In genomic region chr5:78659714-78660113, GRCh38 we compare ENCODE assay signal across 16 cellular contexts. TPM values are rescaled to one million over a fixed set of nuclear protein-coding genes. Genes with fewer than 3 reads are reported as not detected.
DNase-seq lines count a peak whose midpoint lies in the region; ATAC-seq and TF ChIP-seq lines count a peak whose summit lies in the region.
"Had no signal": no experiment of that assay in that cellular context is flagged by ENCODE, and none has a peak within 500 bp of the region (broad histone marks: within the 10 kb centered on the region; RNA-seq: fewer than 3 reads in every experiment).

No MANE protein-coding gene starts in this region.

- no peak overlapping the region for H3K9ac ChIP-seq in liver (ENCODE audit: low read depth in 1 of 2, low read length in 2 of 2)

- peak; percentile 63 for DNase-seq in A172 (ENCODE audit: low spot score)
- DNase-seq in NCI-H226, result peak; percentile 95
- peak; percentile 50 to 75 (median 54) for DNase-seq in body of pancreas
- DNase-seq in middle frontal gyrus (ENCODE audit: extremely low spot score, low spot score), result no peak
- no peak for DNase-seq in NCI-H1694 (lab: John Stamatoyannopoulos, UW)
- DNase-seq in activated naive CD4-positive, alpha-beta T cell treated with Interleukin-2 at 50 U/mL for 16 hours, result no peak
- DNase-seq: activated B cell treated with CpG ODN at 0.5 μM for 24 hours; activated naive CD8-positive, alpha-beta T cell treated with anti-CD3 and anti-CD28 coated beads, Interleukin-2, amount 50 U/mL, for 24 hours; mammary epithelial cell; NCI-H1436; stimulated activated CD4-positive, alpha-beta T cell treated with anti-CD3 and anti-CD28 coated beads, Interleukin-15, amount 100 ng/mL, for 24 hours; upper lobe of left lung had no signal

- no peak for TF ChIP-seq RAD21 in liver (IDR thresholded peaks at IDR 0.05)

- H3K4me3 ChIP-seq in body of pancreas (no peak overlapping the region), liver (ENCODE audit: low read depth in 1 of 3, low read length in 3 of 3) (no peak overlapping the region)
- H3K4me3 ChIP-seq: gastroesophageal sphincter, upper lobe of left lung had no signal

- intact Hi-C loops in body of pancreas (cut with DNase I), result no loop called here

- H3K9me3 ChIP-seq in body of pancreas (no peaks in the 10 kb centered on the region), liver (ENCODE audit: control insufficient read depth in 4 of 4, low read length in 3 of 4) (no peaks in the 10 kb centered on the region)
- H3K9me3 ChIP-seq: gastroesophageal sphincter, upper lobe of left lung had no signal

- H3K27me3 ChIP-seq in body of pancreas, result no peaks in the 10 kb centered on the region
- no peaks in the 10 kb centered on the region for H3K27me3 ChIP-seq in liver (ENCODE audit: control insufficient read depth in 4 of 4, insufficient read depth in 4 of 4, low read length in 3 of 4)
- H3K27me3 ChIP-seq: gastroesophageal sphincter, upper lobe of left lung had no signal

- TF ChIP-seq CTCF in body of pancreas (IDR thresholded peaks at IDR 0.05), result no peak
- no peak for TF ChIP-seq CTCF in liver (IDR thresholded peaks at IDR 0.05; ENCODE audit: low read depth, low read length, missing input control)

- TF ChIP-seq POLR2A in body of pancreas (IDR thresholded peaks at IDR 0.05), result no peak

- no peak overlapping the region for H3K27ac ChIP-seq in body of pancreas
- no peak overlapping the region for H3K27ac ChIP-seq in liver (ENCODE audit: low read depth in 1 of 2, low read length in 2 of 2)
- H3K27ac ChIP-seq: upper lobe of left lung had no signal

- H3K36me3 ChIP-seq in body of pancreas (replicated peaks in 1 of 2; ENCODE audit: insufficient read depth in 1 of 2, low read depth in 2 of 2) (no peaks in the 10 kb centered on the region), liver (ENCODE audit: control insufficient read depth in 4 of 4, insufficient read depth in 3 of 4, low read depth in 1 of 4, low read length in 3 of 4) (no peaks in the 10 kb centered on the region)
- H3K36me3 ChIP-seq: gastroesophageal sphincter, upper lobe of left lung had no signal

- H3K4me1 ChIP-seq in body of pancreas, result peaks cover 17% of the 10 kb centered on the region
- no peaks in the 10 kb centered on the region for H3K4me1 ChIP-seq in liver (ENCODE audit: control insufficient read depth in 4 of 4, insufficient read depth in 4 of 4, low read length in 3 of 4)
- H3K4me1 ChIP-seq: gastroesophageal sphincter, upper lobe of left lung had no signal

- 15 to 16% methylated on average over 3 of the region's 3 CpGs for WGBS in body of pancreas, 2 donors
- 66% methylated on average over 3 of the region's 3 CpGs for WGBS in liver

- peak; percentile 68 for ATAC-seq in body of pancreas
- no peak for ATAC-seq in GM21367 (IDR thresholded peaks at IDR 0.05; ENCODE audit: unreplicated experiment)
- ATAC-seq: activated naive CD8-positive, alpha-beta T cell treated with anti-CD3 and anti-CD28 coated beads, Interleukin-2, amount 50 U/mL, for 24 hours; natural killer cell treated with Interleukin-12 subunit alpha and Interleukin-12 subunit beta and Interleukin-15 and Interleukin-18, amount 100 ng/mL, for 72 hours had no signal

TF ChIP-seq in liver, 16 proteins besides CTCF, POLR2A, EP300 and RAD21:
- TF ChIP-seq, protein P1, sequence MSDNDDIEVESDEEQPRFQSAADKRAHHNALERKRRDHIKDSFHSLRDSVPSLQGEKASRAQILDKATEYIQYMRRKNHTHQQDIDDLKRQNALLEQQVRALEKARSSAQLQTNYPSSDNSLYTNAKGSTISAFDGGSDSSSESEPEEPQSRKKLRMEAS (IDR thresholded peaks at IDR 0.05), result no peak
- TF ChIP-seq GABPA (IDR thresholded peaks at IDR 0.05 in 1 of 2, conservative IDR thresholded peaks at IDR 0.05 in 1 of 2) (no peak), RXRA (IDR thresholded peaks at IDR 0.05) (peak in 1 of 2 donors; percentile 17), NR2F2 (IDR thresholded peaks at IDR 0.05) (peak; percentile 33), FOXA2 (IDR thresholded peaks at IDR 0.05) (no peak), SP1 (IDR thresholded peaks at IDR 0.05) (peak; percentile 10)
- TF ChIP-seq, protein P2, sequence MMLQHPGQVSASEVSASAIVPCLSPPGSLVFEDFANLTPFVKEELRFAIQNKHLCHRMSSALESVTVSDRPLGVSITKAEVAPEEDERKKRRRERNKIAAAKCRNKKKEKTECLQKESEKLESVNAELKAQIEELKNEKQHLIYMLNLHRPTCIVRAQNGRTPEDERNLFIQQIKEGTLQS (IDR thresholded peaks at IDR 0.05), result no peak
TF ChIP-seq in liver: peak in this region for 3.

RNA-seq across cellular contexts. Expression of gene LHFPL2, which starts 11.1 kb away (rescaled TPM):
- total RNA-seq in A172 (2014; rRNA removed; shearing (Covaris generic)), result 42.3 and 48.8 TPM in 2 replicates
- total RNA-seq in body of pancreas (10 to 100 TPM; 15.5 to 18.7 TPM), liver (1 to 10 TPM; 7.2 to 9.4 TPM)
- polyA plus RNA-seq in liver, result 1 to 10 TPM; 1.6 to 3.9 TPM

Comparison
In these comparisons a context has a peak if more than half of its experiments do, and no peak if none do; other contexts are left out.
1. DNase-seq: peak in A172 (single experiment), NCI-H226 (single experiment) and body of pancreas (4 of 4); none in middle frontal gyrus (single experiment), NCI-H1694 (single experiment) and activated naive CD4-positive, alpha-beta T cell treated with Interleukin-2 at 50 U/mL for 16 hours (single experiment).